Comparison of ENCODE assay signal across 10 cellular contexts in the genomic region with DNA sequence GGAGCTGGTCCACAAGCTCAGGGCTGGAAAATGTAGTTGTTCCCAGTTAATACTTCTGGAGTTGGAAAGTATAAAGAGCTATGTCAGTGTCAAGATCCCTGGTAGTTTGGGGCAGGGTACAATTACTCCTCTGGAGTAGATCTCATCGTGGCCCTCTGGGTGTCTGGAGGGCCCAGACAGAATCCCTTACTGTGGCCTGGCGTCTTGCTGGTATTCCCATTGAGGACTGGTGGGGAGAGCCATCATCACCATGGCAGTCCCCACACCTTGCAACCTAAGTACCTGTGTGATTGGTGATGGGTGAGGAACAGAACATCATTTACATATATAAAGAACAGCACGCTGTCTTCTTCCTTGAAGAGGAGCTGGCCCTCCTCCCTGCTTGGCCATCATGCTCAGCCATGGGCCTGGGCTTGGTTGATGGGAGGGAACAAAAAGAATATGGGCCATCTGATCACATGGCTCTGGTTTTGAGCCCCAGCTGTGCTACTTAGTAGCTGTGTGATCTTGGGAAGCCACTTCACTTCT. TPM values are rescaled to one million over a fixed set of nuclear protein-coding genes. Genes with fewer than 3 reads are reported as not detected.
DNase-seq lines count a peak whose midpoint lies in the region; ATAC-seq and TF ChIP-seq lines count a peak whose summit lies in the region.
"Not testable (repeated sequence)": the region's sequence is repeated elsewhere in the genome, so short reads cannot be mapped to it uniquely, and the experiment has no call there.
"Had no signal": no experiment of that assay in that cellular context is flagged by ENCODE, and none has a peak within 500 bp of the region (broad histone marks: within the 10 kb centered on the region; RNA-seq: fewer than 3 reads in every experiment).

No MANE protein-coding gene starts in this region.

- H3K9me3 Mint-ChIP-seq in endodermal cell; natural killer cell treated with Interleukin-12 subunit alpha and Interleukin-12 subunit beta and Interleukin-15 and Interleukin-18, amount 100 ng/mL, for 72 hours; stimulated activated effector memory CD8-positive, alpha-beta T cell treated with anti-CD3 and anti-CD28 coated beads, Interleukin-12 subunit alpha, Interleukin-12 subunit beta, amount 100 ng/mL, for 72 hours: not testable (repeated sequence)

- H3K4me3 Mint-ChIP-seq in endodermal cell; natural killer cell treated with Interleukin-12 subunit alpha and Interleukin-12 subunit beta and Interleukin-15 and Interleukin-18, amount 100 ng/mL, for 72 hours; stimulated activated effector memory CD8-positive, alpha-beta T cell treated with anti-CD3 and anti-CD28 coated beads, Interleukin-12 subunit alpha, Interleukin-12 subunit beta, amount 100 ng/mL, for 72 hours: not testable (repeated sequence)

- peak; percentile 37 for DNase-seq in RWPE2 (ENCODE audit: low spot score)
- peak; percentile 53 for DNase-seq in endodermal cell
- DNase-seq in Right ventricle myocardium inferior (ENCODE audit: missing footprints); natural killer cell treated with Interleukin-12 subunit alpha and Interleukin-12 subunit beta and Interleukin-15 and Interleukin-18, amount 100 ng/mL, for 72 hours (ENCODE audit: low spot score); stimulated activated effector memory CD8-positive, alpha-beta T cell treated with anti-CD3 and anti-CD28 coated beads, Interleukin-12 subunit alpha, Interleukin-12 subunit beta, amount 100 ng/mL, for 72 hours (ENCODE audit: low spot score in 2 of 2); upper lobe of right lung: not testable (repeated sequence)

- not testable (repeated sequence) for H3K27me3 ChIP-seq in RWPE2 (ENCODE audit: insufficient read depth, poor library complexity, severe bottlenecking); endodermal cell (ENCODE audit: control insufficient read depth, insufficient read depth, low read length, poor library complexity, severe bottlenecking); upper lobe of right lung

- WGBS in endodermal cell (ENCODE audit: insufficient coverage in 1 of 2, insufficient read length in 1 of 2), 2 experiments, result 64 to 85% methylated on average over 2 to 3 of the region's 3 CpGs

- H3K4me1 ChIP-seq in RWPE2 (ENCODE audit: insufficient read depth, poor library complexity, severe bottlenecking); endodermal cell (ENCODE audit: control insufficient read depth, insufficient read depth, low read length); upper lobe of right lung: not testable (repeated sequence)

- not testable (repeated sequence) for H3K36me3 ChIP-seq in RWPE2 (ENCODE audit: low read depth); endodermal cell (ENCODE audit: control insufficient read depth, insufficient read depth, low read length); upper lobe of right lung

- intact Hi-C loops in Right ventricle myocardium inferior (cut with DNase I); upper lobe of right lung (cut with DNase I): not testable (repeated sequence)

- H3K27ac Mint-ChIP-seq in endodermal cell; natural killer cell treated with Interleukin-12 subunit alpha and Interleukin-12 subunit beta and Interleukin-15 and Interleukin-18, amount 100 ng/mL, for 72 hours; stimulated activated effector memory CD8-positive, alpha-beta T cell treated with anti-CD3 and anti-CD28 coated beads, Interleukin-12 subunit alpha, Interleukin-12 subunit beta, amount 100 ng/mL, for 72 hours: not testable (repeated sequence)

- not testable (repeated sequence) for TF ChIP-seq CTCF in RWPE2 (IDR thresholded peaks at IDR 0.05; ENCODE audit: poor library complexity, severe bottlenecking); endodermal cell (conservative IDR thresholded peaks at IDR 0.05); upper lobe of right lung (IDR thresholded peaks at IDR 0.05)

- not testable (repeated sequence) for H3K9ac ChIP-seq in endodermal cell (ENCODE audit: extremely low read depth, low read length, poor library complexity, severe bottlenecking)

- H3K4me3 ChIP-seq in RWPE2 (ENCODE audit: severe bottlenecking); endodermal cell (ENCODE audit: low read length); upper lobe of right lung: not testable (repeated sequence)

- H3K27ac ChIP-seq in RWPE2 (ENCODE audit: poor library complexity, severe bottlenecking); endodermal cell (ENCODE audit: low read depth, low read length); upper lobe of right lung: not testable (repeated sequence)

- H3K4me1 Mint-ChIP-seq in endodermal cell; natural killer cell treated with Interleukin-12 subunit alpha and Interleukin-12 subunit beta and Interleukin-15 and Interleukin-18, amount 100 ng/mL, for 72 hours (ENCODE audit: low read depth in 2 of 2); stimulated activated effector memory CD8-positive, alpha-beta T cell treated with anti-CD3 and anti-CD28 coated beads, Interleukin-12 subunit alpha, Interleukin-12 subunit beta, amount 100 ng/mL, for 72 hours: not testable (repeated sequence)

- not testable (repeated sequence) for H3K9me3 ChIP-seq in RWPE2 (ENCODE audit: severe bottlenecking); endodermal cell (ENCODE audit: control insufficient read depth, low read length); upper lobe of right lung

- peaks cover 20% of the 10 kb centered on the region for H3K27me3 Mint-ChIP-seq in endodermal cell (ENCODE audit: insufficient read depth)
- H3K27me3 Mint-ChIP-seq in natural killer cell treated with Interleukin-12 subunit alpha and Interleukin-12 subunit beta and Interleukin-15 and Interleukin-18, amount 100 ng/mL, for 72 hours, result peaks cover 31 to 46% of the 10 kb centered on the region in 2 donors

- not testable (repeated sequence) for ATAC-seq in RWPE2 (ENCODE audit: low read depth)
- peak; percentile 32 for ATAC-seq in Right ventricle myocardium inferior
- peak; percentile 14 to 60 for ATAC-seq in natural killer cell treated with Interleukin-12 subunit alpha and Interleukin-12 subunit beta and Interleukin-15 and Interleukin-18, amount 100 ng/mL, for 72 hours
- peak; percentile 11 for ATAC-seq in stimulated activated effector memory CD8-positive, alpha-beta T cell treated with anti-CD3 and anti-CD28 coated beads, Interleukin-12 subunit alpha, Interleukin-12 subunit beta, amount 100 ng/mL, for 72 hours
- peak; percentile 16 for ATAC-seq in upper lobe of right lung

- H3K36me3 Mint-ChIP-seq in endodermal cell (ENCODE audit: low read depth); natural killer cell treated with Interleukin-12 subunit alpha and Interleukin-12 subunit beta and Interleukin-15 and Interleukin-18, amount 100 ng/mL, for 72 hours; stimulated activated effector memory CD8-positive, alpha-beta T cell treated with anti-CD3 and anti-CD28 coated beads, Interleukin-12 subunit alpha, Interleukin-12 subunit beta, amount 100 ng/mL, for 72 hours: not testable (repeated sequence)

RNA-seq across cellular contexts. Expression of gene IQSEC3, which starts 18.8 kb away (rescaled TPM):
- 1 to 10 TPM; 1.5 to 2.7 TPM for total RNA-seq in endodermal cell
- 1.5 TPM for polyA plus RNA-seq in endodermal cell (2013, experiment 1 of 2)
- 0.95 TPM for polyA plus RNA-seq in endodermal cell (2013, experiment 2 of 2)
- 2.3 TPM for total RNA-seq in Right ventricle myocardium inferior
- 1 to 10 TPM in 1 of 2 donors, under 1 TPM in 1; 0.22 to 1.1 TPM for total RNA-seq in natural killer cell treated with Interleukin-12 subunit alpha and Interleukin-12 subunit beta and Interleukin-15 and Interleukin-18, amount 100 ng/mL, for 72 hours
- 4.6 TPM for total RNA-seq in upper lobe of right lung
- total RNA-seq: GM23248, HT-29 had no signal
- polyA plus RNA-seq: CD14-positive monocyte; CD4-positive, alpha-beta memory T cell; GM23248 had no signal
